17 cellular contexts compared by ENCODE assay signal in genomic region chr11:3888210-3888609, GRCh38.
"Had no signal": no experiment of that assay in that cellular context is flagged by ENCODE, and none has a peak within 500 bp of the region (broad histone marks: within the 10 kb centered on the region; RNA-seq: fewer than 3 reads in every experiment).

No MANE protein-coding gene starts in this region.

- DNase-seq: activated CD4-positive, alpha-beta T cell treated with anti-CD3 and anti-CD28 coated beads, Interleukin-2, amount 50 U/mL, for 1 hour; activated CD4-positive, CD25-positive, alpha-beta regulatory T cell treated with anti-CD3 and anti-CD28 coated beads, Interleukin-2, amount 50 U/mL, for 72 hours; activated CD8-positive, alpha-beta memory T cell treated with anti-CD3 and anti-CD28 coated beads, Interleukin-2, amount 50 U/mL, for 48 hours; activated gamma-delta T cell; activated naive CD8-positive, alpha-beta T cell treated with anti-CD3 and anti-CD28 coated beads, Interleukin-2, amount 10 ng/mL, durations not matched to agents 7 days and 5 days; amygdala; effector CD8-positive, alpha-beta T cell; spleen; stimulated activated CD4-positive, alpha-beta T cell treated with anti-CD3 and anti-CD28 coated beads, Interleukin-4, amount 100 ng/mL, for 4 hours; T1000; upper lobe of right lung had no signal

- H3K9me3 ChIP-seq: esophagus muscularis mucosa, spleen, upper lobe of right lung had no signal

- ATAC-seq: natural killer cell treated with Interleukin-12 subunit alpha and Interleukin-12 subunit beta and Interleukin-15 and Interleukin-18, amount 100 ng/mL, for 72 hours; stimulated activated memory B cell treated with anti-CD40 and anti-IgM and Interleukin-4, amounts not matched to agents 10 μg/mL and 1 μg/mL and 100 μg/mL, for 72 hours had no signal

- H3K4me1 ChIP-seq: parathyroid adenoma, upper lobe of right lung had no signal

- H3K9ac ChIP-seq: parathyroid adenoma had no signal

- H3K27me3 Mint-ChIP-seq: activated naive CD8-positive, alpha-beta T cell treated with anti-CD3 and anti-CD28 coated beads, Interleukin-2, amount 10 ng/mL, durations not matched to agents 7 days and 5 days; dendritic cell treated with granulocyte-macrophage colony-stimulating factor and Interleukin-4, amounts not matched to agents 40 ng/mL and 50 ng/mL, for 4 days; natural killer cell treated with Interleukin-12 subunit alpha and Interleukin-12 subunit beta and Interleukin-15 and Interleukin-18, amount 100 ng/mL, for 72 hours; stimulated activated memory B cell treated with anti-CD40 and anti-IgM and Interleukin-4, amounts not matched to agents 10 μg/mL and 1 μg/mL and 100 μg/mL, for 72 hours had no signal

- H3K27ac Mint-ChIP-seq: activated naive CD8-positive, alpha-beta T cell treated with anti-CD3 and anti-CD28 coated beads, Interleukin-2, amount 10 ng/mL, durations not matched to agents 7 days and 5 days; dendritic cell treated with granulocyte-macrophage colony-stimulating factor and Interleukin-4, amounts not matched to agents 40 ng/mL and 50 ng/mL, for 4 days had no signal

- H3K27me3 ChIP-seq: cardiac muscle cell, esophagus muscularis mucosa, spleen, upper lobe of right lung had no signal

- H3K36me3 ChIP-seq: cardiac muscle cell, esophagus muscularis mucosa, upper lobe of right lung had no signal

- H3K4me3 ChIP-seq: cardiac muscle cell, esophagus muscularis mucosa, spleen, upper lobe of right lung had no signal

- H3K4me3 Mint-ChIP-seq: activated naive CD8-positive, alpha-beta T cell treated with anti-CD3 and anti-CD28 coated beads, Interleukin-2, amount 10 ng/mL, durations not matched to agents 7 days and 5 days; dendritic cell treated with granulocyte-macrophage colony-stimulating factor and Interleukin-4, amounts not matched to agents 40 ng/mL and 50 ng/mL, for 4 days; natural killer cell treated with Interleukin-12 subunit alpha and Interleukin-12 subunit beta and Interleukin-15 and Interleukin-18, amount 100 ng/mL, for 72 hours; stimulated activated memory B cell treated with anti-CD40 and anti-IgM and Interleukin-4, amounts not matched to agents 10 μg/mL and 1 μg/mL and 100 μg/mL, for 72 hours had no signal

- H3K27ac ChIP-seq: cardiac muscle cell, esophagus muscularis mucosa, parathyroid adenoma, upper lobe of right lung had no signal

- H2AFZ ChIP-seq: parathyroid adenoma had no signal

- H3K9me3 Mint-ChIP-seq: activated naive CD8-positive, alpha-beta T cell treated with anti-CD3 and anti-CD28 coated beads, Interleukin-2, amount 10 ng/mL, durations not matched to agents 7 days and 5 days; dendritic cell treated with granulocyte-macrophage colony-stimulating factor and Interleukin-4, amounts not matched to agents 40 ng/mL and 50 ng/mL, for 4 days; natural killer cell treated with Interleukin-12 subunit alpha and Interleukin-12 subunit beta and Interleukin-15 and Interleukin-18, amount 100 ng/mL, for 72 hours; stimulated activated memory B cell treated with anti-CD40 and anti-IgM and Interleukin-4, amounts not matched to agents 10 μg/mL and 1 μg/mL and 100 μg/mL, for 72 hours had no signal

- H3K36me3 Mint-ChIP-seq: natural killer cell treated with Interleukin-12 subunit alpha and Interleukin-12 subunit beta and Interleukin-15 and Interleukin-18, amount 100 ng/mL, for 72 hours; stimulated activated memory B cell treated with anti-CD40 and anti-IgM and Interleukin-4, amounts not matched to agents 10 μg/mL and 1 μg/mL and 100 μg/mL, for 72 hours had no signal
